ENCODE assay signal across 9 cellular contexts in genomic region chr16:10558746-10559641, GRCh38. TPM values are rescaled to one million over a fixed set of nuclear protein-coding genes. Genes with fewer than 3 reads are reported as not detected.
DNase-seq lines count a peak whose midpoint lies in the region; ATAC-seq and TF ChIP-seq lines count a peak whose summit lies in the region.
"Had no signal": no experiment of that assay in that cellular context is flagged by ENCODE, and none has a peak within 500 bp of the region (broad histone marks: within the 10 kb centered on the region; RNA-seq: fewer than 3 reads in every experiment).

No MANE protein-coding gene starts in this region.

- ATAC-seq in heart left ventricle (peak; percentile 69 to 88 (median 82)), GM18909 (IDR thresholded peaks at IDR 0.05; ENCODE audit: poor library complexity, unreplicated experiment) (no peak), GM21390 (IDR thresholded peaks at IDR 0.05; ENCODE audit: unreplicated experiment) (no peak)

- H3K27me3 Mint-ChIP-seq in Calu3 (ENCODE audit: unreplicated experiment) = no peaks in the 10 kb centered on the region
- peaks cover 2% of the 10 kb centered on the region for H3K27me3 Mint-ChIP-seq in glutamatergic neuron (ENCODE audit: unreplicated experiment)

- H3K27me3 ChIP-seq in heart left ventricle (no peaks in the 10 kb centered on the region), prostate gland (replicated peaks; ENCODE audit: insufficient read depth) (no peaks in the 10 kb centered on the region)

- intact Hi-C loops in Calu3 (cut with micrococcal nuclease; ENCODE audit: unreplicated experiment) (no loop called here), heart left ventricle (cut with DNase I) (loop anchor here in 4 of 10 donors (2.0 to 10.0 kb wide), 4 partner anchors 18 to 366 kb away; partner anchors contain the start of gene EMP2 (in 1 of the 4)), prostate gland (cut with DNase I) (no loop called here)

- H3K4me3 Mint-ChIP-seq in Calu3 (ENCODE audit: low read depth, unreplicated experiment) (no peak overlapping the region), glutamatergic neuron (ENCODE audit: unreplicated experiment) (no peak overlapping the region)

- H3K9me3 ChIP-seq in heart left ventricle (peaks cover 0 to 14% (median 0%) of the 10 kb centered on the region in 12 donors), prostate gland (no peaks in the 10 kb centered on the region)

- H3K4me3 ChIP-seq in heart left ventricle (peak overlapping the region in 10 of 12 donors; percentile 11 to 48 (median 26)), prostate gland (no peak overlapping the region)

- 9 to 20% (median 12%) methylated on average over 22 to 25 of the region's 25 CpGs for WGBS in heart left ventricle, 4 donors
- WGBS in prostate gland = 61% methylated on average over 25 of the region's 25 CpGs

- H3K27ac ChIP-seq in heart left ventricle (peak overlapping the region; percentile 86 to 96 (median 90)), prostate gland (peak overlapping the region; percentile 60 to 70)

- H3K9me3 Mint-ChIP-seq in Calu3 (ENCODE audit: low read depth, unreplicated experiment) (peaks cover 2% of the 10 kb centered on the region), glutamatergic neuron (ENCODE audit: unreplicated experiment) (peaks cover 2% of the 10 kb centered on the region)

- no TSS peak for BruUV-seq in Calu3 (replicated peaks; lab: Mats Ljungman, UMichigan)

- no peak for TF ChIP-seq CTCF in Calu3 (IDR thresholded peaks at IDR 0.05; ENCODE audit: unreplicated experiment)
- TF ChIP-seq CTCF in heart left ventricle (IDR thresholded peaks at IDR 0.05) = no peak
- TF ChIP-seq CTCF in prostate gland (IDR thresholded peaks at IDR 0.05) = no peak
- TF ChIP-seq CTCF in glutamatergic neuron (IDR thresholded peaks at IDR 0.05; ENCODE audit: partially characterized antibody, unreplicated experiment) = no peak

- H3K4me1 ChIP-seq in heart left ventricle = peaks cover 18 to 97% (median 69%) of the 10 kb centered on the region in 12 donors
- H3K4me1 ChIP-seq in prostate gland (replicated peaks) = no peaks in the 10 kb centered on the region
- H3K4me1 ChIP-seq: Caco-2 had no signal

- CTCF ChIA-PET in Calu3 (lab: Charles Lee) = interaction anchor here (1.3 kb wide), 1 partner anchor 44 kb away, joined by 5 read pairs; no protein-coding TSS in a partner anchor

- H3K36me3 Mint-ChIP-seq in Calu3 (ENCODE audit: insufficient read depth, unreplicated experiment) = no peaks in the 10 kb centered on the region
- H3K36me3 Mint-ChIP-seq in glutamatergic neuron (ENCODE audit: unreplicated experiment) = peaks cover 30% of the 10 kb centered on the region

- H3K36me3 ChIP-seq in heart left ventricle = no peaks in the 10 kb centered on the region
- H3K36me3 ChIP-seq in prostate gland = no peaks in the 10 kb centered on the region

- DNase-seq in Calu3 (peak; percentile 42), anterior cingulate cortex (lab: John Stamatoyannopoulos, UW) (peak in 51 of 58 donors; percentile 4 to 74 (median 38)), heart left ventricle (peak; percentile 73 to 87 (median 84)), prostate gland (ENCODE audit: low spot score) (peak; percentile 14), glutamatergic neuron (no peak), NCI-H128 (lab: John Stamatoyannopoulos, UW; ENCODE audit: unreplicated experiment) (no peak)
- DNase-seq: Caco-2 had no signal

- H3K27ac Mint-ChIP-seq in Calu3 (ENCODE audit: unreplicated experiment) (no peak overlapping the region), glutamatergic neuron (ENCODE audit: unreplicated experiment) (no peak overlapping the region)

- H3K4me1 Mint-ChIP-seq in Calu3 (ENCODE audit: low read depth, unreplicated experiment) (peaks cover 15% of the 10 kb centered on the region), glutamatergic neuron (ENCODE audit: low read depth, unreplicated experiment) (no peaks in the 10 kb centered on the region)

- no peak for TF ChIP-seq POLR2A in heart left ventricle (IDR thresholded peaks at IDR 0.05)
- TF ChIP-seq POLR2A in prostate gland (IDR thresholded peaks at IDR 0.05) = no peak

RNA-seq across cellular contexts. Expression of gene EMP2, which starts 21.4 kb away (rescaled TPM):
- total RNA-seq in Calu3 (2022) = 65.9 and 73.9 TPM in 2 replicates
- total RNA-seq in heart left ventricle = 100 to 1,000 TPM in 1 of 9 donors, 10 to 100 TPM in 8; 37.8 to 103 (median 64.8) TPM
- 10 to 100 TPM; 34.5 to 47.2 TPM for polyA plus RNA-seq in heart left ventricle
- total RNA-seq in prostate gland = 10 to 100 TPM; 40.8 to 87.2 TPM
- total RNA-seq in glutamatergic neuron (ENCODE audit: unreplicated experiment) = 27.8 TPM

Comparison
In these comparisons a context has a peak if more than half of its experiments do, and no peak if none do; other contexts are left out.
1. DNase-seq: peak in Calu3 (single experiment), anterior cingulate cortex (51 of 58), heart left ventricle (5 of 5) and prostate gland (single experiment); none in glutamatergic neuron (single experiment) and NCI-H128 (single experiment).
2. ATAC-seq: peak in heart left ventricle (4 of 4); none in GM18909 (single experiment) and GM21390 (single experiment).
3. H3K4me3 ChIP-seq: peak in heart left ventricle (10 of 12); none in prostate gland (0 of 2).